In genomic region chr12:120528861-120529525, GRCh38 we compare ENCODE assay signal across 8 cellular contexts. TPM values are rescaled to one million over a fixed set of nuclear protein-coding genes. Genes with fewer than 3 reads are reported as not detected.
A peak's percentile ranks its signal among the peaks of the same experiment; 100 is the strongest.
DNase-seq lines count a peak whose midpoint lies in the region; ATAC-seq and TF ChIP-seq lines count a peak whose summit lies in the region.

A gene with protein sequence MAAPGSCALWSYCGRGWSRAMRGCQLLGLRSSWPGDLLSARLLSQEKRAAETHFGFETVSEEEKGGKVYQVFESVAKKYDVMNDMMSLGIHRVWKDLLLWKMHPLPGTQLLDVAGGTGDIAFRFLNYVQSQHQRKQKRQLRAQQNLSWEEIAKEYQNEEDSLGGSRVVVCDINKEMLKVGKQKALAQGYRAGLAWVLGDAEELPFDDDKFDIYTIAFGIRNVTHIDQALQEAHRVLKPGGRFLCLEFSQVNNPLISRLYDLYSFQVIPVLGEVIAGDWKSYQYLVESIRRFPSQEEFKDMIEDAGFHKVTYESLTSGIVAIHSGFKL (minus strand): TSS chr12:120529158. CDS start chr12:120529141, 17 bp downstream.

- TF ChIP-seq CTCF in DND-41 (IDR thresholded peaks at IDR 0.05; ENCODE audit: borderline replicate concordance, extremely low read depth, low read length, poor library complexity, severe bottlenecking) (no peak), fibroblast of villous mesenchyme (IDR thresholded peaks at IDR 0.05; ENCODE audit: insufficient read depth, low read depth, low read length) (no peak), neural cell (IDR thresholded peaks at IDR 0.05; ENCODE audit: poor library complexity, severe bottlenecking) (no peak), stomach (IDR thresholded peaks at IDR 0.05) (no peak)

- no peaks in the 10 kb centered on the region for H3K36me3 ChIP-seq in DND-41 (ENCODE audit: insufficient read depth, low read length)
- H3K36me3 ChIP-seq in GM23248 (ENCODE audit: low read depth): no peaks in the 10 kb centered on the region
- no peaks in the 10 kb centered on the region for H3K36me3 ChIP-seq in neural cell (ENCODE audit: insufficient read depth, low read length)
- H3K36me3 ChIP-seq in stomach: peaks cover 0 to 14% (median 4%) of the 10 kb centered on the region in 4 donors

- peak; percentile 87 for TF ChIP-seq POLR2A in Raji (IDR thresholded peaks at IDR 0.05; ENCODE audit: insufficient read depth, low read depth, low read length)
- TF ChIP-seq POLR2A in stomach (IDR thresholded peaks at IDR 0.05): peak in 1 of 4 donors; percentile 17

- WGBS in GM23248 (ENCODE audit: low coverage in 1 of 2, low lambda C conversion rate in 2 of 2, missing lambda C conversion rate in 2 of 2), 2 experiments: 1 to 2% methylated on average over 38 of the region's 38 CpGs
- 0 to 1% (median 1%) methylated on average over 36 to 38 of the region's 38 CpGs for WGBS in stomach, 5 donors

- H3K9me3 ChIP-seq in DND-41 (ENCODE audit: insufficient read depth, low read length, severe bottlenecking) (no peaks in the 10 kb centered on the region), GM23248 (ENCODE audit: low read depth) (no peaks in the 10 kb centered on the region), neural cell (ENCODE audit: low read length) (no peaks in the 10 kb centered on the region), stomach (no peaks in the 10 kb centered on the region)

- in situ Hi-C loops in GM23248 (cut with MboI): no loop called here

- H3K4me1 ChIP-seq in DND-41 (ENCODE audit: insufficient read depth, low read length) (peaks cover 26% of the 10 kb centered on the region), GM23248 (ENCODE audit: insufficient read depth) (no peaks in the 10 kb centered on the region; the same call in 1 of the 2 replicates), stomach (peaks cover 4 to 51% (median 24%) of the 10 kb centered on the region in 4 donors)

- H3K9ac ChIP-seq in DND-41 (ENCODE audit: low read depth, low read length) (peak within 1 kb of the TSS; percentile 73), GM23248 (peak within 1 kb of the TSS; percentile 88), neural cell (ENCODE audit: low read length) (peak within 1 kb of the TSS; percentile 90)

- intact Hi-C loops in stomach (cut with DNase I; ENCODE audit: low total_unique reads): no loop called here

- no peak for TF ChIP-seq RAD21 in neural cell (conservative IDR thresholded peaks at IDR 0.05)

- H3K4me3 ChIP-seq in DND-41 (ENCODE audit: low read depth in 1 of 2, low read length in 2 of 2): peak within 1 kb of the TSS; percentile 56 to 78
- H3K4me3 ChIP-seq in GM23248: peak within 1 kb of the TSS; percentile 89
- peak within 1 kb of the TSS; percentile 60 for H3K4me3 ChIP-seq in fibroblast of villous mesenchyme (ENCODE audit: low read depth, low read length)
- H3K4me3 ChIP-seq in neural cell (ENCODE audit: low read length): peak within 1 kb of the TSS; percentile 92
- H3K4me3 ChIP-seq in stomach: peak within 1 kb of the TSS; percentile 61 to 90 (median 70)

- peak; percentile 95 for ATAC-seq in DND-41 (ENCODE audit: insufficient read depth, low read depth)

- H3K9me2 ChIP-seq in GM23248 (ENCODE audit: insufficient read depth) (no peaks in the 10 kb centered on the region), neural cell (ENCODE audit: insufficient read depth, low read length) (no peaks in the 10 kb centered on the region)

- H3K79me2 ChIP-seq in DND-41 (ENCODE audit: insufficient read depth, low read length): peaks cover 15% of the 10 kb centered on the region
- H3K79me2 ChIP-seq in GM23248 (ENCODE audit: insufficient read depth): peaks cover 17% of the 10 kb centered on the region
- peaks cover 4% of the 10 kb centered on the region for H3K79me2 ChIP-seq in neural cell (replicated peaks; ENCODE audit: insufficient read depth, low read length)

- peak within 1 kb of the TSS; percentile 72 for H3K4me2 ChIP-seq in DND-41 (ENCODE audit: insufficient read depth, low read length)
- peak within 1 kb of the TSS; percentile 90 for H3K4me2 ChIP-seq in GM23248 (ENCODE audit: unreplicated experiment)
- H3K4me2 ChIP-seq in neural cell (ENCODE audit: low read length): peak within 1 kb of the TSS; percentile 94

- H3F3A ChIP-seq in GM23248 (ENCODE audit: insufficient read depth) (0 out of 2 replicates have a peak, but pooled peaks cover 11% of the 10 kb centered on the region), neural cell (ENCODE audit: insufficient read depth, low read length, poor library complexity, severe bottlenecking) (no peaks in the 10 kb centered on the region)

- H2AFZ ChIP-seq in DND-41 (ENCODE audit: low read depth, low read length) (peak within 1 kb of the TSS; percentile 90), GM23248 (peak within 1 kb of the TSS; percentile 99), neural cell (ENCODE audit: low read depth, low read length) (peak within 1 kb of the TSS; percentile 98)

- no peaks in the 10 kb centered on the region for H3K27me3 ChIP-seq in DND-41 (ENCODE audit: insufficient read depth, low read length, poor library complexity)
- H3K27me3 ChIP-seq in GM23248 (replicated peaks; ENCODE audit: insufficient read depth): no peaks in the 10 kb centered on the region
- no peaks in the 10 kb centered on the region for H3K27me3 ChIP-seq in neural cell (ENCODE audit: insufficient read depth, low read depth, low read length)
- no peaks in the 10 kb centered on the region for H3K27me3 ChIP-seq in stomach

- H4K20me1 ChIP-seq in DND-41 (ENCODE audit: insufficient read depth, low read length): no peaks in the 10 kb centered on the region
- no peaks in the 10 kb centered on the region for H4K20me1 ChIP-seq in GM23248 (ENCODE audit: insufficient read depth)
- H4K20me1 ChIP-seq in neural cell (ENCODE audit: insufficient read depth): no peaks in the 10 kb centered on the region

- DNase-seq in DND-41 (peak; percentile 90), GM23248 (peak; percentile 96), LHCN-M2 (ENCODE audit: low read depth) (peak; percentile 84), activated gamma-delta T cell treated with Interleukin-2 at 50 U/mL for 16 hours (peak; percentile 79), fibroblast of villous mesenchyme (ENCODE audit: low read depth) (peak; percentile 88), stomach (peak; percentile 92)

- TF ChIP-seq EP300 in neural cell (conservative IDR thresholded peaks at IDR 0.05; ENCODE audit: poor library complexity, severe bottlenecking) (peak; percentile 67), stomach (IDR thresholded peaks at IDR 0.05) (no peak)

- H3K27ac ChIP-seq in DND-41 (ENCODE audit: low read length) (peak within 1 kb of the TSS; percentile 91), GM23248 (peak within 1 kb of the TSS; percentile 73), neural cell (ENCODE audit: low read length) (peak within 1 kb of the TSS; percentile 90), stomach (peak within 1 kb of the TSS; percentile 91 to 98 (median 94))

TF ChIP-seq in neural cell, 6 proteins besides CTCF, POLR2A, EP300 and RAD21:
- TF ChIP-seq, protein P1, sequence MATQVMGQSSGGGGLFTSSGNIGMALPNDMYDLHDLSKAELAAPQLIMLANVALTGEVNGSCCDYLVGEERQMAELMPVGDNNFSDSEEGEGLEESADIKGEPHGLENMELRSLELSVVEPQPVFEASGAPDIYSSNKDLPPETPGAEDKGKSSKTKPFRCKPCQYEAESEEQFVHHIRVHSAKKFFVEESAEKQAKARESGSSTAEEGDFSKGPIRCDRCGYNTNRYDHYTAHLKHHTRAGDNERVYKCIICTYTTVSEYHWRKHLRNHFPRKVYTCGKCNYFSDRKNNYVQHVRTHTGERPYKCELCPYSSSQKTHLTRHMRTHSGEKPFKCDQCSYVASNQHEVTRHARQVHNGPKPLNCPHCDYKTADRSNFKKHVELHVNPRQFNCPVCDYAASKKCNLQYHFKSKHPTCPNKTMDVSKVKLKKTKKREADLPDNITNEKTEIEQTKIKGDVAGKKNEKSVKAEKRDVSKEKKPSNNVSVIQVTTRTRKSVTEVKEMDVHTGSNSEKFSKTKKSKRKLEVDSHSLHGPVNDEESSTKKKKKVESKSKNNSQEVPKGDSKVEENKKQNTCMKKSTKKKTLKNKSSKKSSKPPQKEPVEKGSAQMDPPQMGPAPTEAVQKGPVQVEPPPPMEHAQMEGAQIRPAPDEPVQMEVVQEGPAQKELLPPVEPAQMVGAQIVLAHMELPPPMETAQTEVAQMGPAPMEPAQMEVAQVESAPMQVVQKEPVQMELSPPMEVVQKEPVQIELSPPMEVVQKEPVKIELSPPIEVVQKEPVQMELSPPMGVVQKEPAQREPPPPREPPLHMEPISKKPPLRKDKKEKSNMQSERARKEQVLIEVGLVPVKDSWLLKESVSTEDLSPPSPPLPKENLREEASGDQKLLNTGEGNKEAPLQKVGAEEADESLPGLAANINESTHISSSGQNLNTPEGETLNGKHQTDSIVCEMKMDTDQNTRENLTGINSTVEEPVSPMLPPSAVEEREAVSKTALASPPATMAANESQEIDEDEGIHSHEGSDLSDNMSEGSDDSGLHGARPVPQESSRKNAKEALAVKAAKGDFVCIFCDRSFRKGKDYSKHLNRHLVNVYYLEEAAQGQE (IDR thresholded peaks at IDR 0.05; ENCODE audit: borderline replicate concordance): peak; percentile 98
- TF ChIP-seq SMC3 (conservative IDR thresholded peaks at IDR 0.05; ENCODE audit: poor library complexity): peak; percentile 33
- TF ChIP-seq EZH2 (IDR thresholded peaks at IDR 0.05; ENCODE audit: borderline replicate concordance, insufficient read depth, low read length, poor library complexity, severe bottlenecking): no peak
- peak; percentile 62 for TF ChIP-seq MXI1 (conservative IDR thresholded peaks at IDR 0.05; ENCODE audit: poor library complexity, severe bottlenecking)
- peak; percentile 92 for TF ChIP-seq POLR2AphosphoS5 (IDR thresholded peaks at IDR 0.05)
- peak; percentile 97 for TF ChIP-seq TAF1 (IDR thresholded peaks at IDR 0.05; ENCODE audit: low read depth)

RNA-seq across cellular contexts. Expression of the gene that starts here (rescaled TPM):
- 32.6 and 33.0 TPM in 2 replicates for total RNA-seq in GM23248 (2014; rRNA removed; shearing (Covaris generic))
- polyA plus RNA-seq in GM23248 (2016; fragmentation: Nextera tagmentation; extraction: Ambion mirVana): 39.9 and 42.9 TPM in 2 replicates
- 33.5 and 33.7 TPM in 2 replicates for total RNA-seq in LHCN-M2 (2014; rRNA removed)
- 37.4 TPM for polyA plus RNA-seq in LHCN-M2 (2012)
- 18.4 and 29.8 TPM in 2 replicates for total RNA-seq in fibroblast of villous mesenchyme
- 91.6 and 98.6 TPM in 2 replicates for polyA plus RNA-seq in neural cell
- 43.6 and 50.1 TPM in 2 replicates for polyA minus RNA-seq in neural cell
- total RNA-seq in stomach: 10 to 100 TPM in 3 of 5 donors, 1 to 10 TPM in 2; 2.6 to 32.4 (median 10.5) TPM
- 10 to 100 TPM; 24.0 to 31.8 (median 27.8) TPM for polyA plus RNA-seq in stomach

Comparison
In these comparisons a context has a peak if more than half of its experiments do, and no peak if none do; other contexts are left out.
1. Peak in every context shown above with its lines: DNase-seq, ATAC-seq, H3K4me3 ChIP-seq and H3K27ac ChIP-seq.